ENCODE assay signal across 26 cellular contexts in genomic region chr11:128667873-128668272, GRCh38. TPM values are rescaled to one million over a fixed set of nuclear protein-coding genes. Genes with fewer than 3 reads are reported as not detected.
DNase-seq lines count a peak whose midpoint lies in the region; ATAC-seq, FAIRE-seq and TF ChIP-seq lines count a peak whose summit lies in the region.
"Had no signal": no experiment of that assay in that cellular context is flagged by ENCODE, and none has a peak within 500 bp of the region (broad histone marks: within the 10 kb centered on the region; RNA-seq: fewer than 3 reads in every experiment).

No MANE protein-coding gene starts in this region.

- H4K20me1 ChIP-seq in astrocyte (ENCODE audit: insufficient read depth, low read length) (no peaks in the 10 kb centered on the region), neural progenitor cell (ENCODE audit: low read depth) (peaks cover 4% of the 10 kb centered on the region)

- H3K27ac ChIP-seq in astrocyte (ENCODE audit: low read depth, low read length) (no peak overlapping the region), foreskin keratinocyte (no peak overlapping the region), neural progenitor cell (no peak overlapping the region)
- H3K27ac ChIP-seq: A549, RWPE1 had no signal

- H3K9me3 Mint-ChIP-seq in astrocyte (ENCODE audit: unreplicated experiment) (no peaks in the 10 kb centered on the region), neural progenitor cell (no peaks in the 10 kb centered on the region)
- H3K9me3 Mint-ChIP-seq: CD14-positive monocyte; CD8-positive, alpha-beta memory T cell had no signal

- DNase-seq in EL (peak; percentile 13), HCEC 1CT (peak; percentile 54), astrocyte (ENCODE audit: low read depth) (no peak), foreskin keratinocyte (no peak), neural progenitor cell (ENCODE audit: low spot score) (no peak), mucosa of gallbladder (ENCODE audit: low spot score) (no peak), NCI-H345 (lab: John Stamatoyannopoulos, UW) (no peak), NCI-H748 (lab: John Stamatoyannopoulos, UW; ENCODE audit: unreplicated experiment) (no peak)
- DNase-seq: CD8-positive, alpha-beta memory T cell; DMS 273 treated with DMSO at 0.1 percent for 48 hours; DMS79; GOT3; KG1; MM.1S; NCI-H2029; NCI-H446 treated with DMSO at 0.1 percent for 48 hours; NCI-H526; SHP77; SW 1271; T-helper 17 cell had no signal

- H3K4me2 ChIP-seq in astrocyte (ENCODE audit: low read length) (no peak overlapping the region), neural progenitor cell (no peak overlapping the region)
- H3K4me2 ChIP-seq: A549 had no signal

- ATAC-seq in foreskin keratinocyte = peak; percentile 28
- ATAC-seq: A549, HCT116, Panc1, T-helper 17 cell had no signal

- TF ChIP-seq CTCF in astrocyte (IDR thresholded peaks at IDR 0.05; ENCODE audit: insufficient read depth, low read depth, low read length) (no peak), foreskin keratinocyte (conservative IDR thresholded peaks at IDR 0.05) (no peak), neural progenitor cell (IDR thresholded peaks at IDR 0.05) (no peak)

- H2AFZ ChIP-seq in astrocyte (ENCODE audit: low read depth, low read length) = no peak overlapping the region
- H2AFZ ChIP-seq in neural progenitor cell (replicated peaks) = no peak overlapping the region

- no peaks in the 10 kb centered on the region for H3K36me3 Mint-ChIP-seq in astrocyte (ENCODE audit: low read depth, unreplicated experiment)
- no peaks in the 10 kb centered on the region for H3K36me3 Mint-ChIP-seq in neural progenitor cell

- no peak overlapping the region for H3K9ac ChIP-seq in astrocyte (ENCODE audit: low read length)
- no peak overlapping the region for H3K9ac ChIP-seq in neural progenitor cell

- H3K4me1 ChIP-seq in astrocyte (ENCODE audit: insufficient read depth, low read length) (peaks cover 12% of the 10 kb centered on the region), foreskin keratinocyte (no peaks in the 10 kb centered on the region), neural progenitor cell (peaks cover 18% of the 10 kb centered on the region)
- H3K4me1 ChIP-seq: A549 had no signal

- H3K36me3 ChIP-seq in astrocyte (ENCODE audit: insufficient read depth, low read length) = no peaks in the 10 kb centered on the region
- H3K36me3 ChIP-seq in neural progenitor cell = no peaks in the 10 kb centered on the region

- peaks cover 6% of the 10 kb centered on the region for H3K4me1 Mint-ChIP-seq in astrocyte (ENCODE audit: low read depth, unreplicated experiment)
- peaks cover 10% of the 10 kb centered on the region for H3K4me1 Mint-ChIP-seq in neural progenitor cell

- H3F3A ChIP-seq in neural progenitor cell (ENCODE audit: low read depth) = peaks cover 3% of the 10 kb centered on the region

- H3K9me3 ChIP-seq in astrocyte (ENCODE audit: insufficient read depth, low read depth, low read length) (no peaks in the 10 kb centered on the region), neural progenitor cell (ENCODE audit: low read depth) (no peaks in the 10 kb centered on the region)
- H3K9me3 ChIP-seq: A549 had no signal

- peak; percentile 39 for FAIRE-seq in astrocyte (lab: Jason Lieb, UNC)
- FAIRE-seq: A549, GM18507 had no signal

- H3K27ac Mint-ChIP-seq in astrocyte (ENCODE audit: unreplicated experiment) = no peak overlapping the region
- no peak overlapping the region for H3K27ac Mint-ChIP-seq in neural progenitor cell
- H3K27ac Mint-ChIP-seq: CD14-positive monocyte; CD8-positive, alpha-beta memory T cell; T-helper 17 cell had no signal

- H3K27me3 Mint-ChIP-seq in astrocyte (ENCODE audit: low read depth, unreplicated experiment) (peaks cover 11% of the 10 kb centered on the region), neural progenitor cell (ENCODE audit: insufficient read depth, low read depth) (peaks cover 5% of the 10 kb centered on the region)

- H3K4me3 ChIP-seq in astrocyte (ENCODE audit: insufficient read depth, low read depth, low read length) (no peak overlapping the region), neural progenitor cell (no peak overlapping the region)
- H3K4me3 ChIP-seq: A549 had no signal

- H3K27me3 ChIP-seq in astrocyte (ENCODE audit: insufficient read depth, low read length) = no peaks in the 10 kb centered on the region
- H3K27me3 ChIP-seq in foreskin keratinocyte = peaks cover 90% of the 10 kb centered on the region
- H3K27me3 ChIP-seq in neural progenitor cell = peaks cover 100% of the 10 kb centered on the region

- H3K4me3 Mint-ChIP-seq in astrocyte (ENCODE audit: unreplicated experiment) = no peak overlapping the region
- H3K4me3 Mint-ChIP-seq in neural progenitor cell = no peak overlapping the region
- H3K4me3 Mint-ChIP-seq: CD14-positive monocyte; CD8-positive, alpha-beta memory T cell; T-helper 17 cell had no signal

- H3K79me2 ChIP-seq in astrocyte (ENCODE audit: insufficient read depth, low read length) = no peaks in the 10 kb centered on the region
- no peaks in the 10 kb centered on the region for H3K79me2 ChIP-seq in neural progenitor cell (ENCODE audit: low read depth)

RNA-seq across cellular contexts. Expression of gene FLI1, which starts 26.0 kb away (rescaled TPM):
- total RNA-seq in astrocyte (15.0 and 15.6 TPM in 2 replicates), foreskin keratinocyte (0.32 and 1.1 TPM in 2 replicates), neural progenitor cell (ENCODE audit: low replicate concordance) (not detected in 2 replicates), mucosa of gallbladder (20.7 TPM)
- polyA plus RNA-seq in foreskin keratinocyte = 0.16 and 0.48 TPM in 2 replicates

Comparison
In these comparisons a context has a peak if more than half of its experiments do, and no peak if none do; other contexts are left out.
1. DNase-seq: peak in EL (single experiment) and HCEC 1CT (single experiment); none in astrocyte (single experiment), foreskin keratinocyte (0 of 2), neural progenitor cell (single experiment), mucosa of gallbladder (single experiment), NCI-H345 (single experiment) and NCI-H748 (single experiment).